17 cellular contexts compared by ENCODE assay signal in genomic region chr2:236485519-236485918, GRCh38.
DNase-seq lines count a peak whose midpoint lies in the region; ATAC-seq and TF ChIP-seq lines count a peak whose summit lies in the region.
"Had no signal": no experiment of that assay in that cellular context is flagged by ENCODE, and none has a peak within 500 bp of the region (broad histone marks: within the 10 kb centered on the region; RNA-seq: fewer than 3 reads in every experiment).

No MANE protein-coding gene starts in this region.

- H3K4me1 ChIP-seq in mesendoderm (ENCODE audit: control insufficient read depth, low read depth, low read length) (no peaks in the 10 kb centered on the region), prostate gland (replicated peaks) (no peaks in the 10 kb centered on the region)
- H3K4me1 ChIP-seq: BE2C, HAP-1 had no signal

- H3K4me3 ChIP-seq in mesendoderm (ENCODE audit: low read length): no peak overlapping the region
- H3K4me3 ChIP-seq in prostate gland: no peak overlapping the region
- H3K4me3 ChIP-seq: HAP-1 had no signal

- no peak overlapping the region for H3K4ac ChIP-seq in mesendoderm (ENCODE audit: low read depth, low read length)

- H3K79me2 ChIP-seq in mesendoderm (ENCODE audit: control insufficient read depth, insufficient read depth, low read length): no peaks in the 10 kb centered on the region

- no peak for ATAC-seq in Right ventricle myocardium inferior
- ATAC-seq: HepG2 had no signal

- no peak overlapping the region for H3K9ac ChIP-seq in mesendoderm (ENCODE audit: low read length)

- peak overlapping the region; percentile 21 for H3K27ac ChIP-seq in caudate nucleus (ENCODE audit: low read depth, low read length)
- H3K27ac ChIP-seq in mesendoderm (ENCODE audit: low read depth, low read length): no peak overlapping the region
- H3K27ac ChIP-seq in prostate gland: no peak overlapping the region

- no peak overlapping the region for H2AK5ac ChIP-seq in mesendoderm (ENCODE audit: low read length)

- no peak overlapping the region for H4K5ac ChIP-seq in mesendoderm (ENCODE audit: low read length)

- H2BK120ac ChIP-seq in mesendoderm (ENCODE audit: low read depth, low read length): no peak overlapping the region

- H2BK15ac ChIP-seq in mesendoderm (replicated peaks; ENCODE audit: low read depth): no peak overlapping the region

- DNase-seq in ELF-1 (ENCODE audit: low read depth, low spot score) (peak; percentile 78), caudate nucleus (lab: John Stamatoyannopoulos, UW) (peak in 2 of 61 donors; percentile 31 to 38), globus pallidus (ENCODE audit: low spot score) (peak; percentile 44), mesendoderm (peak; percentile 39), prostate gland (ENCODE audit: low spot score) (no peak), GDM1 (lab: John Stamatoyannopoulos, UW) (no peak), AG08396 (ENCODE audit: low spot score) (no peak), Right ventricle myocardium inferior (ENCODE audit: missing footprints) (no peak)
- DNase-seq: 8988T; BE2C; C1 segment of cervical spinal cord; CD4-positive, CD25-positive, alpha-beta regulatory T cell; CD8-positive, alpha-beta memory T cell; COR-L47; GF-D8 had no signal

- H3K9me3 ChIP-seq in prostate gland: no peaks in the 10 kb centered on the region
- H3K9me3 ChIP-seq: BE2C, HAP-1 had no signal

- no peaks in the 10 kb centered on the region for H3K36me3 ChIP-seq in mesendoderm (ENCODE audit: control insufficient read depth, insufficient read depth, low read length)
- no peaks in the 10 kb centered on the region for H3K36me3 ChIP-seq in prostate gland
- H3K36me3 ChIP-seq: BE2C, HAP-1 had no signal

- intact Hi-C loops in prostate gland (cut with DNase I) (no loop called here), Right ventricle myocardium inferior (cut with DNase I) (no loop called here)

- H3K23ac ChIP-seq in mesendoderm (ENCODE audit: low read length): no peak overlapping the region

- H3K27me3 ChIP-seq in mesendoderm (ENCODE audit: insufficient read depth, low read length, poor library complexity): no peaks in the 10 kb centered on the region
- no peaks in the 10 kb centered on the region for H3K27me3 ChIP-seq in prostate gland (replicated peaks; ENCODE audit: insufficient read depth)

- H3K79me1 ChIP-seq in mesendoderm (ENCODE audit: low read length): no peaks in the 10 kb centered on the region

- no peak overlapping the region for H3K56ac ChIP-seq in mesendoderm (ENCODE audit: low read length)

- H3K4me2 ChIP-seq in mesendoderm (ENCODE audit: low read length): no peak overlapping the region

- H4K8ac ChIP-seq in mesendoderm (ENCODE audit: low read depth, low read length): no peak overlapping the region

- no peak overlapping the region for H2BK5ac ChIP-seq in mesendoderm (ENCODE audit: low read length)

- WGBS in mesendoderm (ENCODE audit: extremely low coverage, insufficient coverage, low lambda C conversion rate): no CpG with 5 or more reads among the region's 2 CpGs
- WGBS in prostate gland: 93% methylated on average over 2 of the region's 2 CpGs

- TF ChIP-seq POLR2A in prostate gland (IDR thresholded peaks at IDR 0.05): no peak

- no peak overlapping the region for H3K18ac ChIP-seq in mesendoderm (ENCODE audit: low read length)

- TF ChIP-seq CTCF in prostate gland (IDR thresholded peaks at IDR 0.05): no peak

Comparison
In these comparisons a context has a peak if more than half of its experiments do, and no peak if none do; other contexts are left out.
1. DNase-seq: peak in ELF-1 (single experiment), globus pallidus (single experiment) and mesendoderm (single experiment); none in prostate gland (single experiment), GDM1 (single experiment), AG08396 (single experiment) and Right ventricle myocardium inferior (single experiment).